ENCODE assay signal across 1 cellular context in the genomic region with DNA sequence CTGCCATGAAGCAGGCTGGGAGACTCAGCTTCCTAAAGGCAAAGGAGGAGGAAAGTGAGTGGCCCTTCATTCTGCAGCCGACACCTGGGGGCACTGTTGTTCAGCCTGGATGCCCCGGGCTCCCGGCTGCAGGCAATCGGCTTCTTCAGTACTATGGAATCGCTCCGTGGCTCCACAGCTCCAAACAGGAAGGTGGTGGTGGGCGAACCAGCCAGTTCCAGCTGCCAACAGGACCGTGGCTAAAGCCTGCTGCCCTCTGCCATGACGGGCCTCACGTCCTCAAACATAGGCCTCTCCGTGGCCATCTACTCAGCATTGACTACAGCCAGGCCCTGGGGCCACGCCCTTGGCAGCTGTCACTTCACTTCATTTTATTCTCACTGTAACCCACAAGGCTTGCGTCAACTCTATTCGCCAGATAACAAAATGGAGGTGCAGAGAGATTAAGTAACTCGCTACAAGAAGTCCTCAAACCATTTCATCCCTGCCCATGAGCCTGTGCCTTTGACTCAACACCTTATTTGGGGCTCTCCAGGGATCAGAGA.
A peak's percentile ranks its signal among the peaks of the same experiment; 100 is the strongest.
TF ChIP-seq lines count a peak whose summit lies in the region.

No MANE protein-coding gene starts in this region.

TF ChIP-seq in K562, 482 proteins besides CTCF, POLR2A, EP300 and RAD21 (continued from another document):
- TF ChIP-seq, protein P1, sequence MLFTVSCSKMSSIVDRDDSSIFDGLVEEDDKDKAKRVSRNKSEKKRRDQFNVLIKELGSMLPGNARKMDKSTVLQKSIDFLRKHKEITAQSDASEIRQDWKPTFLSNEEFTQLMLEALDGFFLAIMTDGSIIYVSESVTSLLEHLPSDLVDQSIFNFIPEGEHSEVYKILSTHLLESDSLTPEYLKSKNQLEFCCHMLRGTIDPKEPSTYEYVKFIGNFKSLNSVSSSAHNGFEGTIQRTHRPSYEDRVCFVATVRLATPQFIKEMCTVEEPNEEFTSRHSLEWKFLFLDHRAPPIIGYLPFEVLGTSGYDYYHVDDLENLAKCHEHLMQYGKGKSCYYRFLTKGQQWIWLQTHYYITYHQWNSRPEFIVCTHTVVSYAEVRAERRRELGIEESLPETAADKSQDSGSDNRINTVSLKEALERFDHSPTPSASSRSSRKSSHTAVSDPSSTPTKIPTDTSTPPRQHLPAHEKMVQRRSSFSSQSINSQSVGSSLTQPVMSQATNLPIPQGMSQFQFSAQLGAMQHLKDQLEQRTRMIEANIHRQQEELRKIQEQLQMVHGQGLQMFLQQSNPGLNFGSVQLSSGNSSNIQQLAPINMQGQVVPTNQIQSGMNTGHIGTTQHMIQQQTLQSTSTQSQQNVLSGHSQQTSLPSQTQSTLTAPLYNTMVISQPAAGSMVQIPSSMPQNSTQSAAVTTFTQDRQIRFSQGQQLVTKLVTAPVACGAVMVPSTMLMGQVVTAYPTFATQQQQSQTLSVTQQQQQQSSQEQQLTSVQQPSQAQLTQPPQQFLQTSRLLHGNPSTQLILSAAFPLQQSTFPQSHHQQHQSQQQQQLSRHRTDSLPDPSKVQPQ (CRISPR knock-in tag; IDR thresholded peaks at IDR 0.05; ENCODE audit: borderline replicate concordance): no peak
- TF ChIP-seq EP400 (IDR thresholded peaks at IDR 0.05) (no peak), ZNF232 (CRISPR knock-in tag; IDR thresholded peaks at IDR 0.05) (no peak), GTF2A2 (tag; IDR thresholded peaks at IDR 0.05) (no peak), NR2C1 (IDR thresholded peaks at IDR 0.05) (no peak), NR2C1 (tag; IDR thresholded peaks at IDR 0.05) (no peak), OTX1 (CRISPR knock-in tag; IDR thresholded peaks at IDR 0.05) (no peak), XRCC4 (IDR thresholded peaks at IDR 0.05; ENCODE audit: extremely low read depth, insufficient read depth, insufficient read length) (no peak), STAG1 (CRISPR knock-in tag; IDR thresholded peaks at IDR 0.05; ENCODE audit: borderline replicate concordance) (peak; percentile 86; the same call in 1 of the 2 replicates), TAF7 (tag; IDR thresholded peaks at IDR 0.05) (no peak), ZBTB1 (CRISPR knock-in tag; IDR thresholded peaks at IDR 0.05; ENCODE audit: borderline replicate concordance, low read depth) (no peak), ASH1L (IDR thresholded peaks at IDR 0.05; ENCODE audit: borderline replicate concordance, low read depth, partially characterized antibody) (no peak), TCF3 (CRISPR knock-in tag; IDR thresholded peaks at IDR 0.05) (no peak), NELFE (IDR thresholded peaks at IDR 0.05; ENCODE audit: insufficient read depth, insufficient read length) (no peak), MAFG (tag; conservative IDR thresholded peaks at IDR 0.05) (no peak), HDAC1 (IDR thresholded peaks at IDR 0.05) (0 out of 4 replicates have a peak, but pooled peaks of 1 of the 2 experiments have one; percentile 19), ZNF3 (CRISPR knock-in tag; IDR thresholded peaks at IDR 0.05) (no peak)
- TF ChIP-seq, protein P2, sequence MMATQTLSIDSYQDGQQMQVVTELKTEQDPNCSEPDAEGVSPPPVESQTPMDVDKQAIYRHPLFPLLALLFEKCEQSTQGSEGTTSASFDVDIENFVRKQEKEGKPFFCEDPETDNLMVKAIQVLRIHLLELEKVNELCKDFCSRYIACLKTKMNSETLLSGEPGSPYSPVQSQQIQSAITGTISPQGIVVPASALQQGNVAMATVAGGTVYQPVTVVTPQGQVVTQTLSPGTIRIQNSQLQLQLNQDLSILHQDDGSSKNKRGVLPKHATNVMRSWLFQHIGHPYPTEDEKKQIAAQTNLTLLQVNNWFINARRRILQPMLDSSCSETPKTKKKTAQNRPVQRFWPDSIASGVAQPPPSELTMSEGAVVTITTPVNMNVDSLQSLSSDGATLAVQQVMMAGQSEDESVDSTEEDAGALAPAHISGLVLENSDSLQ (IDR thresholded peaks at IDR 0.05): peak; percentile 67
- TF ChIP-seq, protein P3, sequence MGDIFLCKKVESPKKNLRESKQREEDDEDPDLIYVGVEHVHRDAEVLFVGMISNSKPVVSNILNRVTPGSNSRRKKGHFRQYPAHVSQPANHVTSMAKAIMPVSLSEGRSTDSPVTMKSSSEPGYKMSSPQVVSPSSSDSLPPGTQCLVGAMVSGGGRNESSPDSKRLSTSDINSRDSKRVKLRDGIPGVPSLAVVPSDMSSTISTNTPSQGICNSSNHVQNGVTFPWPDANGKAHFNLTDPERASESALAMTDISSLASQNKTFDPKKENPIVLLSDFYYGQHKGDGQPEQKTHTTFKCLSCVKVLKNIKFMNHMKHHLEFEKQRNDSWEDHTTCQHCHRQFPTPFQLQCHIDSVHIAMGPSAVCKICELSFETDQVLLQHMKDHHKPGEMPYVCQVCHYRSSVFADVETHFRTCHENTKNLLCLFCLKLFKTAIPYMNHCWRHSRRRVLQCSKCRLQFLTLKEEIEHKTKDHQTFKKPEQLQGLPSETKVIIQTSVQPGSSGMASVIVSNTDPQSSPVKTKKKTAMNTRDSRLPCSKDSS (IDR thresholded peaks at IDR 0.05; ENCODE audit: low read depth, partially characterized antibody): no peak
- TF ChIP-seq, protein P4, sequence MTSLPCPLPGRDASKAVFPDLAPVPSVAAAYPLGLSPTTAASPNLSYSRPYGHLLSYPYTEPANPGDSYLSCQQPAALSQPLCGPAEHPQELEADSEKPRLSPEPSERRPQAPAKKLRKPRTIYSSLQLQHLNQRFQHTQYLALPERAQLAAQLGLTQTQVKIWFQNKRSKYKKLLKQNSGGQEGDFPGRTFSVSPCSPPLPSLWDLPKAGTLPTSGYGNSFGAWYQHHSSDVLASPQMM (CRISPR knock-in tag; IDR thresholded peaks at IDR 0.05): no peak
